ENCODE assay signal across 21 cellular contexts in genomic region chr1:186050360-186050759, GRCh38.
DNase-seq lines count a peak whose midpoint lies in the region; ATAC-seq, FAIRE-seq and TF ChIP-seq lines count a peak whose summit lies in the region.
"Had no signal": no experiment of that assay in that cellular context is flagged by ENCODE, and none has a peak within 500 bp of the region (broad histone marks: within the 10 kb centered on the region; RNA-seq: fewer than 3 reads in every experiment).

No MANE protein-coding gene starts in this region.

- no peaks in the 10 kb centered on the region for H3K4me1 Mint-ChIP-seq in naive thymus-derived CD4-positive, alpha-beta T cell
- H3K4me1 Mint-ChIP-seq: stimulated activated naive CD8-positive, alpha-beta T cell treated with anti-CD3 and anti-CD28 coated beads, Interleukin-15, amount 100 ng/mL, for 72 hours had no signal

- no peak overlapping the region for H3K4me3 Mint-ChIP-seq in naive thymus-derived CD4-positive, alpha-beta T cell
- H3K4me3 Mint-ChIP-seq: activated naive CD8-positive, alpha-beta T cell; stimulated activated naive CD8-positive, alpha-beta T cell treated with anti-CD3 and anti-CD28 coated beads, Interleukin-15, amount 100 ng/mL, for 72 hours had no signal

- no peak for TF ChIP-seq POLR2A in heart left ventricle (IDR thresholded peaks at IDR 0.05)

- no peak overlapping the region for H3K27ac Mint-ChIP-seq in naive thymus-derived CD4-positive, alpha-beta T cell
- H3K27ac Mint-ChIP-seq: activated naive CD8-positive, alpha-beta T cell; stimulated activated naive CD8-positive, alpha-beta T cell treated with anti-CD3 and anti-CD28 coated beads, Interleukin-15, amount 100 ng/mL, for 72 hours had no signal

- no peak overlapping the region for H3K4me3 ChIP-seq in naive thymus-derived CD4-positive, alpha-beta T cell (ENCODE audit: low read length)
- no peak overlapping the region for H3K4me3 ChIP-seq in heart left ventricle
- H3K4me3 ChIP-seq: cardiac muscle cell, left ventricle myocardium inferior, upper lobe of right lung had no signal

- POLR2A ChIA-PET in naive thymus-derived CD4-positive, alpha-beta T cell (lab: Charles Lee), result no interaction called here

- H3K27me3 ChIP-seq in naive thymus-derived CD4-positive, alpha-beta T cell (ENCODE audit: control insufficient read depth in 2 of 2, insufficient read depth in 2 of 2, low read length in 2 of 2), result no peaks in the 10 kb centered on the region
- H3K27me3 ChIP-seq in heart left ventricle, result no peaks in the 10 kb centered on the region
- H3K27me3 ChIP-seq: cardiac muscle cell, upper lobe of right lung had no signal

- 87 to 93% (median 88%) methylated on average over 3 of the region's 3 CpGs for WGBS in heart left ventricle, 4 donors

- H3K36me3 ChIP-seq in naive thymus-derived CD4-positive, alpha-beta T cell (ENCODE audit: control insufficient read depth in 2 of 3, insufficient read depth in 3 of 3, low read length in 3 of 3), result no peaks in the 10 kb centered on the region
- peaks cover 0 to 22% (median 0%) of the 10 kb centered on the region in 9 donors for H3K36me3 ChIP-seq in heart left ventricle
- H3K36me3 ChIP-seq: upper lobe of right lung had no signal

- ATAC-seq in naive thymus-derived CD4-positive, alpha-beta T cell, result no peak
- no peak for ATAC-seq in heart left ventricle
- ATAC-seq: right cardiac atrium; stimulated activated naive CD8-positive, alpha-beta T cell treated with anti-CD3 and anti-CD28 coated beads, Interleukin-15, amount 100 ng/mL, for 72 hours; upper lobe of right lung had no signal

- H3K27ac ChIP-seq in naive thymus-derived CD4-positive, alpha-beta T cell (ENCODE audit: low read depth, low read length), result no peak overlapping the region
- H3K27ac ChIP-seq in heart left ventricle, result no peak overlapping the region
- H3K27ac ChIP-seq: cardiac muscle cell, left ventricle myocardium inferior, upper lobe of right lung had no signal

- peak; percentile 68 for FAIRE-seq in D721Med (lab: Jason Lieb, UNC)
- FAIRE-seq: GM19239, H54 had no signal

- H3K4me1 ChIP-seq in naive thymus-derived CD4-positive, alpha-beta T cell (ENCODE audit: control insufficient read depth in 2 of 2, insufficient read depth in 2 of 2, low read length in 2 of 2), result no peaks in the 10 kb centered on the region
- no peaks in the 10 kb centered on the region for H3K4me1 ChIP-seq in heart left ventricle
- H3K4me1 ChIP-seq: left ventricle myocardium inferior, upper lobe of right lung had no signal

- TF ChIP-seq CTCF in D721Med (IDR thresholded peaks at IDR 0.05; ENCODE audit: insufficient read depth, missing control alignments) (no peak), heart left ventricle (IDR thresholded peaks at IDR 0.05) (no peak)

- no peaks in the 10 kb centered on the region for H3K9me3 Mint-ChIP-seq in naive thymus-derived CD4-positive, alpha-beta T cell
- H3K9me3 Mint-ChIP-seq: stimulated activated naive CD8-positive, alpha-beta T cell treated with anti-CD3 and anti-CD28 coated beads, Interleukin-15, amount 100 ng/mL, for 72 hours had no signal

- H3K27me3 Mint-ChIP-seq in naive thymus-derived CD4-positive, alpha-beta T cell, result peaks cover 0 to 6% (median 4%) of the 10 kb centered on the region in 5 donors
- H3K27me3 Mint-ChIP-seq: stimulated activated naive CD8-positive, alpha-beta T cell treated with anti-CD3 and anti-CD28 coated beads, Interleukin-15, amount 100 ng/mL, for 72 hours had no signal

- H3K36me3 Mint-ChIP-seq in naive thymus-derived CD4-positive, alpha-beta T cell, result no peaks in the 10 kb centered on the region
- H3K36me3 Mint-ChIP-seq: activated naive CD8-positive, alpha-beta T cell had no signal

- DNase-seq in D721Med (ENCODE audit: insufficient read length, low spot score) (no peak), M059J (ENCODE audit: low read depth) (peak; percentile 38), dedifferentiated amniotic fluid mesenchymal stem cell (ENCODE audit: extremely low spot score) (peak; percentile 49), kidney tubule cell (ENCODE audit: low spot score) (peak; percentile 81), occipital lobe (lab: John Stamatoyannopoulos, UW) (no peak), heart left ventricle (no peak)
- no peak for DNase-seq in naive thymus-derived CD4-positive, alpha-beta T cell
- DNase-seq: activated CD4-positive, alpha-beta T cell treated with anti-CD3 and anti-CD28 coated beads, Interleukin-2, amount 50 U/mL, for 48 hours; left ventricle myocardium inferior; MM.1S; NCI-H187; NCI-H2227 treated with DMSO at 0.1 percent for 48 hours; NK-92 treated with Interleukin-12 subunit alpha and Interleukin-12 subunit beta, amount 100 ng/mL, for 24 hours; right cardiac atrium; stimulated activated naive CD8-positive, alpha-beta T cell treated with anti-CD3 and anti-CD28 coated beads, Interleukin-15, amount 100 ng/mL, for 72 hours; SW 1271; upper lobe of right lung had no signal

- intact Hi-C loops in naive thymus-derived CD4-positive, alpha-beta T cell (cut with micrococcal nuclease), result no loop called here
- intact Hi-C loops in heart left ventricle (cut with DNase I), result no loop called here

- H3K9me3 ChIP-seq in naive thymus-derived CD4-positive, alpha-beta T cell (ENCODE audit: control insufficient read depth in 2 of 3, low read length in 3 of 3), result no peaks in the 10 kb centered on the region
- no peaks in the 10 kb centered on the region for H3K9me3 ChIP-seq in heart left ventricle
- H3K9me3 ChIP-seq: left ventricle myocardium inferior, upper lobe of right lung had no signal

- CTCF ChIA-PET in naive thymus-derived CD4-positive, alpha-beta T cell (lab: Charles Lee), result no interaction called here

Comparison
In these comparisons a context has a peak if more than half of its experiments do, and no peak if none do; other contexts are left out.
1. DNase-seq: peak in M059J (single experiment), dedifferentiated amniotic fluid mesenchymal stem cell (single experiment) and kidney tubule cell (single experiment); none in D721Med (single experiment), naive thymus-derived CD4-positive, alpha-beta T cell (0 of 9), occipital lobe (single experiment) and heart left ventricle (0 of 5).